26 cellular contexts compared by ENCODE assay signal in the genomic region with DNA sequence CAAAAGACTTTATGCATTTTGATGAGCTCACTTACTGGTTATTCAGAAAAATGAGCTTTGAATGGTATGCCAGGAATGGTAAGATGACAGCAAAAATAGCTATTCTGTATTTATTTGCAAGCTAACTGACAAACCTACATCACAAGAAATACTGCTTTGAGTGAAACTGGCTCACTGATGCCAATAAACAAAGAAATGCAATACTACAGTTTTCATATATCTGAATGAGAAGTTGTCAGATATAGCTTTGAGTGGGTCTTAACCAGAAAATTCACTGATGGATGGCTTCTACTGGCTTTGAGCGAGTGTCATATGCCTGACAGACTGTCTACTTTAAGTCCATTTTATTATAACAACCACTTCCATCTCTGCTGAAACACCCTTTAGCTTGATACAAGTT.
DNase-seq lines count a peak whose midpoint lies in the region; ATAC-seq and TF ChIP-seq lines count a peak whose summit lies in the region.
"Had no signal": no experiment of that assay in that cellular context is flagged by ENCODE, and none has a peak within 500 bp of the region (broad histone marks: within the 10 kb centered on the region; RNA-seq: fewer than 3 reads in every experiment).

No MANE protein-coding gene starts in this region.

- H3K36me3 Mint-ChIP-seq in activated naive CD4-positive, alpha-beta T cell treated with anti-CD3 and anti-CD28 coated beads, Interleukin-2, amount 50 U/mL, for 24 hours, result peaks cover 7% of the 10 kb centered on the region
- H3K36me3 Mint-ChIP-seq in activated naive CD4-positive, alpha-beta T cell treated with anti-CD3 and anti-CD28 coated beads for 36 hours (ENCODE audit: low read depth), result peaks cover 2% of the 10 kb centered on the region
- H3K36me3 Mint-ChIP-seq in mesothelial cell of epicardium, result no peaks in the 10 kb centered on the region
- H3K36me3 Mint-ChIP-seq in activated T-cell treated with anti-CD3 and anti-CD28 coated beads, Interleukin-2, amount 50 U/mL, for 24 hours (ENCODE audit: low read depth), result peaks cover 1% of the 10 kb centered on the region
- H3K36me3 Mint-ChIP-seq: CD14-positive monocyte; CD4-positive, CD25-positive, alpha-beta regulatory T cell had no signal

- ATAC-seq in esophagus mucosa, result no peak
- ATAC-seq: GM12878 had no signal

- no peaks in the 10 kb centered on the region for H3F3A ChIP-seq in OCI-LY1 (ENCODE audit: insufficient read depth, low read length)

- H3K36me3 ChIP-seq in Karpas-422 (ENCODE audit: insufficient read depth, low read length) (no peaks in the 10 kb centered on the region; the same call in 1 of the 2 replicates), OCI-LY1 (ENCODE audit: insufficient read depth, low read length) (no peaks in the 10 kb centered on the region)
- H3K36me3 ChIP-seq: BE2C, BLaER1 had no signal

- H3K4me3 Mint-ChIP-seq in activated naive CD4-positive, alpha-beta T cell treated with anti-CD3 and anti-CD28 coated beads, Interleukin-2, amount 50 U/mL, for 24 hours, result no peak overlapping the region
- no peak overlapping the region for H3K4me3 Mint-ChIP-seq in activated naive CD4-positive, alpha-beta T cell treated with anti-CD3 and anti-CD28 coated beads for 36 hours
- H3K4me3 Mint-ChIP-seq in mesothelial cell of epicardium, result no peak overlapping the region
- no peak overlapping the region for H3K4me3 Mint-ChIP-seq in activated T-cell treated with anti-CD3 and anti-CD28 coated beads, Interleukin-2, amount 50 U/mL, for 24 hours
- H3K4me3 Mint-ChIP-seq: CD14-positive monocyte; CD4-positive, alpha-beta memory T cell; CD4-positive, CD25-positive, alpha-beta regulatory T cell; CD8-positive, alpha-beta memory T cell had no signal

- no peak overlapping the region for H2AFZ ChIP-seq in Karpas-422 (ENCODE audit: low read length)
- H2AFZ ChIP-seq in OCI-LY1 (ENCODE audit: low read length), result no peak overlapping the region

- no peaks in the 10 kb centered on the region for H3K27me3 ChIP-seq in Karpas-422 (ENCODE audit: low read length)
- H3K27me3 ChIP-seq in OCI-LY1 (ENCODE audit: insufficient read depth, low read length), result no peaks in the 10 kb centered on the region
- H3K27me3 ChIP-seq: BE2C, BLaER1 had no signal

- H3K4me1 Mint-ChIP-seq in activated naive CD4-positive, alpha-beta T cell treated with anti-CD3 and anti-CD28 coated beads, Interleukin-2, amount 50 U/mL, for 24 hours, result peaks cover 77% of the 10 kb centered on the region
- H3K4me1 Mint-ChIP-seq in activated naive CD4-positive, alpha-beta T cell treated with anti-CD3 and anti-CD28 coated beads for 36 hours (ENCODE audit: low read depth), result peaks cover 50% of the 10 kb centered on the region
- H3K4me1 Mint-ChIP-seq in mesothelial cell of epicardium, result peaks cover 53% of the 10 kb centered on the region
- peaks cover 44% of the 10 kb centered on the region for H3K4me1 Mint-ChIP-seq in activated T-cell treated with anti-CD3 and anti-CD28 coated beads, Interleukin-2, amount 50 U/mL, for 24 hours (ENCODE audit: low read depth)
- H3K4me1 Mint-ChIP-seq: CD14-positive monocyte; CD4-positive, CD25-positive, alpha-beta regulatory T cell had no signal

- TF ChIP-seq CTCF in OCI-LY1 (IDR thresholded peaks at IDR 0.05; ENCODE audit: low read length), result no peak
- TF ChIP-seq CTCF in mesothelial cell of epicardium (IDR thresholded peaks at IDR 0.05; ENCODE audit: unreplicated experiment), result no peak

- no peak overlapping the region for H3K4me2 ChIP-seq in Karpas-422 (ENCODE audit: low read depth, low read length, poor library complexity, severe bottlenecking)
- H3K4me2 ChIP-seq in OCI-LY1 (ENCODE audit: low read length), result no peak overlapping the region
- H3K4me2 ChIP-seq: BLaER1 had no signal

- H3K9me3 ChIP-seq in Karpas-422 (ENCODE audit: low read length), result no peaks in the 10 kb centered on the region
- no peaks in the 10 kb centered on the region for H3K9me3 ChIP-seq in OCI-LY1 (ENCODE audit: low read length)
- H3K9me3 ChIP-seq: BE2C, BLaER1 had no signal

- H3K4me3 ChIP-seq in Karpas-422 (ENCODE audit: low read length), result no peak overlapping the region
- H3K4me3 ChIP-seq in OCI-LY1 (ENCODE audit: low read depth, low read length, poor library complexity, severe bottlenecking), result no peak overlapping the region
- H3K4me3 ChIP-seq: BLaER1, GM12878 had no signal

- H3K4me1 ChIP-seq in Karpas-422 (ENCODE audit: low read length) (peaks cover 44% of the 10 kb centered on the region), OCI-LY1 (ENCODE audit: insufficient read depth, low read length, severe bottlenecking) (peaks cover 81% of the 10 kb centered on the region)
- H3K4me1 ChIP-seq: BE2C, BLaER1 had no signal

- H3K27ac ChIP-seq in Karpas-422 (ENCODE audit: low read length) (peak overlapping the region; percentile 7; the same call in 1 of the 2 replicates), OCI-LY1 (ENCODE audit: low read depth, low read length, poor library complexity, severe bottlenecking) (peak overlapping the region; percentile 89), substantia nigra (ENCODE audit: low read depth, low read length, poor library complexity, severe bottlenecking) (no peak overlapping the region)
- H3K27ac ChIP-seq: BLaER1 had no signal

- intact Hi-C loops in activated naive CD4-positive, alpha-beta T cell treated with anti-CD3 and anti-CD28 coated beads for 36 hours (cut with micrococcal nuclease), result no loop called here

- DNase-seq in activated naive CD4-positive, alpha-beta T cell treated with anti-CD3 and anti-CD28 coated beads for 36 hours, result no peak
- DNase-seq in Karpas-422 (no peak), mesothelial cell of epicardium (ENCODE audit: low spot score in 2 of 2, unreplicated experiment in 2 of 2) (no peak), substantia nigra (lab: John Stamatoyannopoulos, UW) (no peak)
- no peak for DNase-seq in activated T-cell treated with anti-CD3 and anti-CD28 coated beads, Interleukin-2, amount 50 U/mL, for 24 hours
- DNase-seq: 8988T; ACHN; BE2C; C1 segment of cervical spinal cord; CD4-positive, alpha-beta memory T cell; CD4-positive, CD25-positive, alpha-beta regulatory T cell; CD8-positive, alpha-beta memory T cell; COR-L47; DMS 273 treated with DMSO at 0.1 percent for 48 hours; DMS153; DMS53; DMS79; DND-41; EL; GDM1 had no signal

- H3K9me2 ChIP-seq in Karpas-422 (replicated peaks; ENCODE audit: insufficient read depth, low read length), result no peaks in the 10 kb centered on the region
- no peaks in the 10 kb centered on the region for H3K9me2 ChIP-seq in OCI-LY1 (ENCODE audit: low read depth, low read length)

- peak overlapping the region; percentile 39 for H3K27ac Mint-ChIP-seq in activated naive CD4-positive, alpha-beta T cell treated with anti-CD3 and anti-CD28 coated beads, Interleukin-2, amount 50 U/mL, for 24 hours
- no peak overlapping the region for H3K27ac Mint-ChIP-seq in activated naive CD4-positive, alpha-beta T cell treated with anti-CD3 and anti-CD28 coated beads for 36 hours
- H3K27ac Mint-ChIP-seq in mesothelial cell of epicardium, result peak overlapping the region; percentile 69
- H3K27ac Mint-ChIP-seq in activated T-cell treated with anti-CD3 and anti-CD28 coated beads, Interleukin-2, amount 50 U/mL, for 24 hours, result no peak overlapping the region
- H3K27ac Mint-ChIP-seq: CD14-positive monocyte; CD4-positive, alpha-beta memory T cell; CD4-positive, CD25-positive, alpha-beta regulatory T cell had no signal

- no peaks in the 10 kb centered on the region for H3K9me3 Mint-ChIP-seq in activated naive CD4-positive, alpha-beta T cell treated with anti-CD3 and anti-CD28 coated beads, Interleukin-2, amount 50 U/mL, for 24 hours
- no peaks in the 10 kb centered on the region for H3K9me3 Mint-ChIP-seq in activated naive CD4-positive, alpha-beta T cell treated with anti-CD3 and anti-CD28 coated beads for 36 hours
- H3K9me3 Mint-ChIP-seq in mesothelial cell of epicardium, result peaks cover 4% of the 10 kb centered on the region
- H3K9me3 Mint-ChIP-seq in activated T-cell treated with anti-CD3 and anti-CD28 coated beads, Interleukin-2, amount 50 U/mL, for 24 hours, result no peaks in the 10 kb centered on the region
- H3K9me3 Mint-ChIP-seq: CD4-positive, alpha-beta memory T cell; CD8-positive, alpha-beta memory T cell had no signal

- H4K20me1 ChIP-seq in Karpas-422 (ENCODE audit: insufficient read depth, low read depth, low read length) (no peaks in the 10 kb centered on the region), OCI-LY1 (ENCODE audit: insufficient read depth, low read length) (no peaks in the 10 kb centered on the region)
- H4K20me1 ChIP-seq: BLaER1 had no signal

- CTCF ChIA-PET in activated naive CD4-positive, alpha-beta T cell treated with anti-CD3 and anti-CD28 coated beads for 36 hours (lab: Charles Lee), result interaction anchor here (1.4 kb wide), 1 partner anchor 403 kb away, joined by 7 read pairs; no protein-coding TSS in a partner anchor

- no peaks in the 10 kb centered on the region for H3K79me2 ChIP-seq in Karpas-422 (ENCODE audit: low read length)
- H3K79me2 ChIP-seq in OCI-LY1 (ENCODE audit: insufficient read depth, low read length), result no peaks in the 10 kb centered on the region

- H3K27me3 Mint-ChIP-seq in activated naive CD4-positive, alpha-beta T cell treated with anti-CD3 and anti-CD28 coated beads, Interleukin-2, amount 50 U/mL, for 24 hours, result no peaks in the 10 kb centered on the region
- no peaks in the 10 kb centered on the region for H3K27me3 Mint-ChIP-seq in activated naive CD4-positive, alpha-beta T cell treated with anti-CD3 and anti-CD28 coated beads for 36 hours (ENCODE audit: low read depth)
- H3K27me3 Mint-ChIP-seq in mesothelial cell of epicardium (ENCODE audit: low read depth), result no peaks in the 10 kb centered on the region
- H3K27me3 Mint-ChIP-seq in activated T-cell treated with anti-CD3 and anti-CD28 coated beads, Interleukin-2, amount 50 U/mL, for 24 hours, result no peaks in the 10 kb centered on the region
- H3K27me3 Mint-ChIP-seq: CD4-positive, CD25-positive, alpha-beta regulatory T cell; CD8-positive, alpha-beta memory T cell had no signal

- H3K9ac ChIP-seq in Karpas-422 (ENCODE audit: low read length), result no peak overlapping the region
- H3K9ac ChIP-seq in OCI-LY1 (ENCODE audit: low read length), result no peak overlapping the region
- H3K9ac ChIP-seq: BLaER1 had no signal

Comparison
In these comparisons a context has a peak if more than half of its experiments do, and no peak if none do; other contexts are left out.
1. H3K27ac Mint-ChIP-seq: peak in activated naive CD4-positive, alpha-beta T cell treated with anti-CD3 and anti-CD28 coated beads, Interleukin-2, amount 50 U/mL, for 24 hours (single experiment) and mesothelial cell of epicardium (single experiment); none in activated naive CD4-positive, alpha-beta T cell treated with anti-CD3 and anti-CD28 coated beads for 36 hours (single experiment) and activated T-cell treated with anti-CD3 and anti-CD28 coated beads, Interleukin-2, amount 50 U/mL, for 24 hours (single experiment).